ENCODE assay signal across 8 cellular contexts in genomic region chr14:67599698-67600561, GRCh38. TPM values are rescaled to one million over a fixed set of nuclear protein-coding genes. Genes with fewer than 3 reads are reported as not detected.
DNase-seq lines count a peak whose midpoint lies in the region; ATAC-seq and TF ChIP-seq lines count a peak whose summit lies in the region.

TSS of gene PIGH (minus strand) at chr14:67600268. CDS start at chr14:67600203, 65 bp downstream.

- no peaks in the 10 kb centered on the region for H3K4me1 ChIP-seq in trophoblast cell (ENCODE audit: control insufficient read depth in 1 of 2, insufficient read depth in 2 of 2, low read length in 2 of 2)
- peaks cover 3 to 15% (median 9%) of the 10 kb centered on the region in 4 donors for H3K4me1 ChIP-seq in transverse colon

- TF ChIP-seq POLR2A in transverse colon (IDR thresholded peaks at IDR 0.05), result peak; percentile 90

- H4K91ac ChIP-seq in trophoblast cell (ENCODE audit: low read depth, low read length), result peak within 1 kb of the TSS; percentile 70

- H3K4me1 Mint-ChIP-seq in activated naive CD8-positive, alpha-beta T cell treated with anti-CD3 and anti-CD28 coated beads, Interleukin-2, amount 50 U/mL, for 24 hours, result peaks cover 39% of the 10 kb centered on the region

- H3K27me3 ChIP-seq in trophoblast cell (ENCODE audit: insufficient read depth, low read length), result no peaks in the 10 kb centered on the region
- no peaks in the 10 kb centered on the region for H3K27me3 ChIP-seq in transverse colon

- no peak within 1 kb of the TSS for H2BK12ac ChIP-seq in trophoblast cell (ENCODE audit: low read length)

- DNase-seq in GM12865 (ENCODE audit: low read depth), result peak; percentile 95
- DNase-seq in NCI-H1048 (lab: John Stamatoyannopoulos, UW), result peak; percentile 67
- DNase-seq in SW480 (ENCODE audit: low spot score), result peak; percentile 90
- DNase-seq in activated naive CD8-positive, alpha-beta T cell treated with anti-CD3 and anti-CD28 coated beads, Interleukin-2, amount 50 U/mL, for 24 hours, result peak; percentile 97
- DNase-seq in Right ventricle myocardium superior, result peak; percentile 95
- peak; percentile 96 to 98 for DNase-seq in trophoblast cell
- peak; percentile 95 for DNase-seq in transverse colon

- no peaks in the 10 kb centered on the region for H3K79me2 ChIP-seq in trophoblast cell (ENCODE audit: control insufficient read depth, insufficient read depth, low read length, poor library complexity)

- H3K27me3 Mint-ChIP-seq in activated naive CD8-positive, alpha-beta T cell treated with anti-CD3 and anti-CD28 coated beads, Interleukin-2, amount 50 U/mL, for 24 hours, result no peaks in the 10 kb centered on the region

- H2BK120ac ChIP-seq in trophoblast cell (ENCODE audit: insufficient read depth, low read length, poor library complexity), result no peak within 1 kb of the TSS

- peaks cover 7% of the 10 kb centered on the region for H3K36me3 Mint-ChIP-seq in activated naive CD8-positive, alpha-beta T cell treated with anti-CD3 and anti-CD28 coated beads, Interleukin-2, amount 50 U/mL, for 24 hours (ENCODE audit: low read depth)

- TF ChIP-seq CTCF in GM12865 (IDR thresholded peaks at IDR 0.05; ENCODE audit: insufficient read depth, low read depth, low read length, missing control alignments) (peak; percentile 56), transverse colon (IDR thresholded peaks at IDR 0.05) (peak; percentile 51 to 75 (median 63))

- no CpG with 5 or more reads among the region's 77 CpGs for WGBS in trophoblast cell (ENCODE audit: extremely low coverage, insufficient coverage, insufficient read length)
- 0 to 6% methylated on average over 2 to 55 of the region's 77 CpGs for WGBS in transverse colon (ENCODE audit: low coverage in 1 of 2), 2 donors

- H2AK5ac ChIP-seq in trophoblast cell (ENCODE audit: low read length), result no peak within 1 kb of the TSS

- peak within 1 kb of the TSS; percentile 99 for H3K4me3 Mint-ChIP-seq in activated naive CD8-positive, alpha-beta T cell treated with anti-CD3 and anti-CD28 coated beads, Interleukin-2, amount 50 U/mL, for 24 hours

- peak within 1 kb of the TSS; percentile 78 for H4K12ac ChIP-seq in trophoblast cell (ENCODE audit: low read depth, low read length)

- H3K36me3 ChIP-seq in trophoblast cell (ENCODE audit: control insufficient read depth in 1 of 2, insufficient read depth in 2 of 2, low read length in 2 of 2) (no peaks in the 10 kb centered on the region), transverse colon (no peaks in the 10 kb centered on the region)

- H3K4me2 ChIP-seq in trophoblast cell (ENCODE audit: low read length), result peak within 1 kb of the TSS; percentile 74

- H3K9me3 ChIP-seq in trophoblast cell (ENCODE audit: insufficient read depth, low read depth, low read length) (no peaks in the 10 kb centered on the region), transverse colon (no peaks in the 10 kb centered on the region)

- peak within 1 kb of the TSS; percentile 90 for H2AFZ ChIP-seq in trophoblast cell (ENCODE audit: insufficient read depth, low read length, poor library complexity)

- peaks cover 2% of the 10 kb centered on the region for H3K79me1 ChIP-seq in trophoblast cell (ENCODE audit: low read length)

- peak within 1 kb of the TSS; percentile 95 for H3K27ac Mint-ChIP-seq in activated naive CD8-positive, alpha-beta T cell treated with anti-CD3 and anti-CD28 coated beads, Interleukin-2, amount 50 U/mL, for 24 hours

- intact Hi-C loops in Right ventricle myocardium superior (cut with DNase I), result no loop called here
- intact Hi-C loops in transverse colon (cut with DNase I; ENCODE audit: low total_unique reads), result loop anchor here (10.0 kb wide), 1 partner anchor 95 kb away; the partner anchor contains the start of gene RDH11

- H3K4me3 ChIP-seq in GM12865 (ENCODE audit: low read depth, low read length) (peak within 1 kb of the TSS; percentile 94), trophoblast cell (ENCODE audit: low read depth, low read length) (peak within 1 kb of the TSS; percentile 88), transverse colon (peak within 1 kb of the TSS; percentile 52 to 94 (median 64))

- H3K9ac ChIP-seq in trophoblast cell (ENCODE audit: low read length), result peak within 1 kb of the TSS; percentile 10

- H2BK5ac ChIP-seq in trophoblast cell (ENCODE audit: low read depth, low read length, poor library complexity), result no peak within 1 kb of the TSS

- peak within 1 kb of the TSS; percentile 93 for H4K8ac ChIP-seq in trophoblast cell (ENCODE audit: low read depth, low read length)

- in situ Hi-C loops in transverse colon (cut with MboI; ENCODE audit: low pct_ligation_motif_present in 1 of 4, low pct_unique_long_range_greater_than_20kb in 1 of 4, low sequenced_read_pairs in 3 of 4), result loop anchor here in 1 of 4 donors (25.0 kb wide), 1 partner anchor 112 kb away; the partner anchor contains the start of gene RDH12

- H3K4ac ChIP-seq in trophoblast cell (ENCODE audit: low read depth, low read length), result no peak within 1 kb of the TSS

- TF ChIP-seq EP300 in transverse colon (IDR thresholded peaks at IDR 0.05; ENCODE audit: low read depth), result no peak

- H3K27ac ChIP-seq in trophoblast cell (ENCODE audit: low read depth, low read length) (peak within 1 kb of the TSS; percentile 48), transverse colon (peak within 1 kb of the TSS; percentile 86 to 97 (median 90))

- H3K18ac ChIP-seq in trophoblast cell (ENCODE audit: low read length), result no peak within 1 kb of the TSS

- peak; percentile 96 for ATAC-seq in HG02571 (IDR thresholded peaks at IDR 0.05; ENCODE audit: unreplicated experiment)
- ATAC-seq in activated naive CD8-positive, alpha-beta T cell treated with anti-CD3 and anti-CD28 coated beads, Interleukin-2, amount 50 U/mL, for 24 hours, result peak; percentile 99
- ATAC-seq in Right ventricle myocardium superior (ENCODE audit: poor library complexity), result peak; percentile 99

- no peak within 1 kb of the TSS for H3K23ac ChIP-seq in trophoblast cell (ENCODE audit: low read length)

- peaks cover 6% of the 10 kb centered on the region for H3K9me3 Mint-ChIP-seq in activated naive CD8-positive, alpha-beta T cell treated with anti-CD3 and anti-CD28 coated beads, Interleukin-2, amount 50 U/mL, for 24 hours

- peak within 1 kb of the TSS; percentile 13 for H3K14ac ChIP-seq in trophoblast cell (ENCODE audit: low read length)

RNA-seq across cellular contexts. Expression of gene PIGH, which starts in this region (rescaled TPM):
- 12.0 TPM for total RNA-seq in Right ventricle myocardium superior
- polyA plus RNA-seq in trophoblast cell (2013), result 12.0 and 12.8 TPM in 2 replicates
- total RNA-seq in transverse colon, result 10 to 100 TPM; 18.9 to 41.9 (median 27.7) TPM

Comparison
In these comparisons a context has a peak if more than half of its experiments do, and no peak if none do; other contexts are left out.
1. Peak in every context shown above with its lines: DNase-seq, ATAC-seq, H3K4me3 ChIP-seq and H3K27ac ChIP-seq.